ENCODE assay signal across 8 cellular contexts in the genomic region with DNA sequence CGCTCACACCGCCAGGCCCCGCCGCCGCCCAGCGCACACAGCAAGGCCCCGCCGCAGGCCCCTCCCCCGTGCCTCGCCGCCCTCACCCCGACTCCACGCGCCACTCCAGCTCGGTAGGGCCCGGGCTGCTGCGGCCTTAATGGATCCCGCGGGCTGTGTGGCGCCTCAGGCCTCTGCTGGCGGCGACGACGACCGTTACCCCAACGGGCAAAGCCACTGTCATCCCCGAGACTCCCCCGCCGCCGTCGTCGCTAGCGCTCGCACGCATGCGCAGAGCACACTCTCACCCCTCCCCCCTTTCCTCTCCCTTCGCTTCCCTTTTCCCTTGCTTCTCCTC. TPM values are rescaled to one million over a fixed set of nuclear protein-coding genes. Genes with fewer than 3 reads are reported as not detected.
DNase-seq lines count a peak whose midpoint lies in the region; ATAC-seq and TF ChIP-seq lines count a peak whose summit lies in the region.

A gene with protein sequence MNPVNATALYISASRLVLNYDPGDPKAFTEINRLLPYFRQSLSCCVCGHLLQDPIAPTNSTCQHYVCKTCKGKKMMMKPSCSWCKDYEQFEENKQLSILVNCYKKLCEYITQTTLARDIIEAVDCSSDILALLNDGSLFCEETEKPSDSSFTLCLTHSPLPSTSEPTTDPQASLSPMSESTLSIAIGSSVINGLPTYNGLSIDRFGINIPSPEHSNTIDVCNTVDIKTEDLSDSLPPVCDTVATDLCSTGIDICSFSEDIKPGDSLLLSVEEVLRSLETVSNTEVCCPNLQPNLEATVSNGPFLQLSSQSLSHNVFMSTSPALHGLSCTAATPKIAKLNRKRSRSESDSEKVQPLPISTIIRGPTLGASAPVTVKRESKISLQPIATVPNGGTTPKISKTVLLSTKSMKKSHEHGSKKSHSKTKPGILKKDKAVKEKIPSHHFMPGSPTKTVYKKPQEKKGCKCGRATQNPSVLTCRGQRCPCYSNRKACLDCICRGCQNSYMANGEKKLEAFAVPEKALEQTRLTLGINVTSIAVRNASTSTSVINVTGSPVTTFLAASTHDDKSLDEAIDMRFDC (minus strand): TSS at position 272 of the 337 bp plus-strand sequence. CDS start 1,222 bp downstream, outside the sequence.

- peak within 1 kb of the TSS; percentile 99 for H3K27ac Mint-ChIP-seq in activated T-helper 17 cell treated with anti-CD3 and anti-CD28 coated beads, Interleukin-2, amount 50 U/mL, for 72 hours

- WGBS in sigmoid colon, 2 donors, result 0% methylated on average over 37 of the region's 37 CpGs

- peak within 1 kb of the TSS; percentile 85 to 95 (median 91) for H3K4me2 ChIP-seq in BLaER1 treated with 17β-estradiol and CSF1 and Interleukin-3, amounts not matched to agents 10 nM and 100 nM

- no peaks in the 10 kb centered on the region for H3K27me3 ChIP-seq in BLaER1 treated with 17β-estradiol and CSF1 and Interleukin-3, amounts not matched to agents 10 nM and 100 nM
- H3K27me3 ChIP-seq in left ventricle myocardium inferior (ENCODE audit: low read depth) (no peaks in the 10 kb centered on the region), sigmoid colon (no peaks in the 10 kb centered on the region)

- peak within 1 kb of the TSS; percentile 81 to 99 (median 88) for H3K4me3 ChIP-seq in BLaER1 treated with 17β-estradiol and CSF1 and Interleukin-3, amounts not matched to agents 10 nM and 100 nM
- peak within 1 kb of the TSS; percentile 77 for H3K4me3 ChIP-seq in left ventricle myocardium inferior
- H3K4me3 ChIP-seq in sigmoid colon, result peak within 1 kb of the TSS; percentile 80 to 91 (median 83)

- no peaks in the 10 kb centered on the region for H3K27me3 Mint-ChIP-seq in activated T-helper 17 cell treated with anti-CD3 and anti-CD28 coated beads, Interleukin-2, amount 50 U/mL, for 72 hours

- peaks cover 58% of the 10 kb centered on the region for H3K36me3 Mint-ChIP-seq in activated T-helper 17 cell treated with anti-CD3 and anti-CD28 coated beads, Interleukin-2, amount 50 U/mL, for 72 hours (ENCODE audit: low read depth)

- intact Hi-C loops in left ventricle myocardium inferior (cut with micrococcal nuclease) (loop anchor here (10.0 kb wide), 1 partner anchor 49 kb away; no protein-coding TSS in a partner anchor), sigmoid colon (cut with DNase I) (loop anchor here (1.0 to 5.0 kb wide), 3 partner anchors 54 to 1399 kb away; a partner anchor contains a TSS)

- TF ChIP-seq CTCF in left ventricle myocardium inferior (IDR thresholded peaks at IDR 0.05; ENCODE audit: borderline replicate concordance) (no peak), sigmoid colon (IDR thresholded peaks at IDR 0.05) (no peak)

- TF ChIP-seq EP300 in sigmoid colon (IDR thresholded peaks at IDR 0.05), result no peak

- peaks cover 44 to 47% (median 46%) of the 10 kb centered on the region in 11 experiments for H4K20me1 ChIP-seq in BLaER1 treated with 17β-estradiol and CSF1 and Interleukin-3, amounts not matched to agents 10 nM and 100 nM

- no peaks in the 10 kb centered on the region for H3K9me3 Mint-ChIP-seq in activated T-helper 17 cell treated with anti-CD3 and anti-CD28 coated beads, Interleukin-2, amount 50 U/mL, for 72 hours

- H3K4me1 ChIP-seq in BLaER1 treated with 17β-estradiol and CSF1 and Interleukin-3, amounts not matched to agents 10 nM and 100 nM, result peaks cover 19 to 36% (median 32%) of the 10 kb centered on the region in 10 experiments
- H3K4me1 ChIP-seq in left ventricle myocardium inferior (peaks cover 57% of the 10 kb centered on the region), sigmoid colon (peaks cover 0 to 37% (median 31%) of the 10 kb centered on the region in 4 donors)

- peaks cover 14% of the 10 kb centered on the region for H3K4me1 Mint-ChIP-seq in activated T-helper 17 cell treated with anti-CD3 and anti-CD28 coated beads, Interleukin-2, amount 50 U/mL, for 72 hours

- H3K9ac ChIP-seq in BLaER1 treated with 17β-estradiol and CSF1 and Interleukin-3, amounts not matched to agents 10 nM and 100 nM, result peak within 1 kb of the TSS; percentile 98 to 100 (median 100)

- DNase-seq in left ventricle myocardium inferior (peak; percentile 82), sigmoid colon (no peak), NCI-H1092 (lab: John Stamatoyannopoulos, UW) (no peak), GM03348 (ENCODE audit: low spot score) (no peak)

- peak within 1 kb of the TSS; percentile 97 to 100 (median 100) for H3K27ac ChIP-seq in BLaER1 treated with 17β-estradiol and CSF1 and Interleukin-3, amounts not matched to agents 10 nM and 100 nM
- H3K27ac ChIP-seq in left ventricle myocardium inferior (replicated peaks) (peak within 1 kb of the TSS; percentile 100), sigmoid colon (peak within 1 kb of the TSS; percentile 99 to 100 (median 100))

- H3K36me3 ChIP-seq in BLaER1 treated with 17β-estradiol and CSF1 and Interleukin-3, amounts not matched to agents 10 nM and 100 nM, result peaks cover 0 to 29% (median 4%) of the 10 kb centered on the region in 11 experiments; a peak in 8 of 22 replicates
- H3K36me3 ChIP-seq in left ventricle myocardium inferior (no peaks in the 10 kb centered on the region), sigmoid colon (no peaks in the 10 kb centered on the region)

- ATAC-seq in HG02840 (IDR thresholded peaks at IDR 0.05; ENCODE audit: low FRiP score, unreplicated experiment) (peak; percentile 30), HG03095 (IDR thresholded peaks at IDR 0.05; ENCODE audit: unreplicated experiment) (no peak)
- peak; percentile 50 for ATAC-seq in activated T-helper 17 cell treated with anti-CD3 and anti-CD28 coated beads, Interleukin-2, amount 50 U/mL, for 72 hours (replicated peaks)

- H3K4me3 Mint-ChIP-seq in activated T-helper 17 cell treated with anti-CD3 and anti-CD28 coated beads, Interleukin-2, amount 50 U/mL, for 72 hours, result peak within 1 kb of the TSS; percentile 94

- peak; percentile 55 to 83 for TF ChIP-seq POLR2A in sigmoid colon (IDR thresholded peaks at IDR 0.05)

- H3K9me3 ChIP-seq in BLaER1 treated with 17β-estradiol and CSF1 and Interleukin-3, amounts not matched to agents 10 nM and 100 nM (replicated peaks in 1 of 11), result peaks cover 9 to 21% (median 16%) of the 10 kb centered on the region in 11 experiments; a peak in 21 of 22 replicates
- H3K9me3 ChIP-seq in left ventricle myocardium inferior (replicated peaks), result no peaks in the 10 kb centered on the region
- H3K9me3 ChIP-seq in sigmoid colon, result no peaks in the 10 kb centered on the region

RNA-seq across cellular contexts. Expression of the gene that starts here (rescaled TPM):
- 10 to 100 TPM; 43.0 to 55.0 TPM for total RNA-seq in activated T-helper 17 cell treated with anti-CD3 and anti-CD28 coated beads, Interleukin-2, amount 50 U/mL, for 72 hours
- total RNA-seq in left ventricle myocardium inferior (19.0 TPM), sigmoid colon (10 to 100 TPM; 18.7 to 23.9 (median 20.8) TPM)
- polyA plus RNA-seq in sigmoid colon, result 10 to 100 TPM in 1 of 3 donors, 1 to 10 TPM in 2; 3.2 to 13.1 (median 3.6) TPM
